In genomic region chr5:116492776-116493175, GRCh38 we compare ENCODE assay signal across 17 cellular contexts.
DNase-seq lines count a peak whose midpoint lies in the region; ATAC-seq, FAIRE-seq and TF ChIP-seq lines count a peak whose summit lies in the region.
"Had no signal": no experiment of that assay in that cellular context is flagged by ENCODE, and none has a peak within 500 bp of the region (broad histone marks: within the 10 kb centered on the region; RNA-seq: fewer than 3 reads in every experiment).

No MANE protein-coding gene starts in this region.

- H3K4me1 ChIP-seq in K562 (replicated peaks in 1 of 2; ENCODE audit: control insufficient read depth in 2 of 2, insufficient read depth in 2 of 2, low read length in 2 of 2), result no peaks in the 10 kb centered on the region; a peak in 2 of 5 replicates
- peaks cover 0 to 16% of the 10 kb centered on the region in 2 donors for H3K4me1 ChIP-seq in right atrium auricular region
- no peaks in the 10 kb centered on the region for H3K4me1 ChIP-seq in CD8-positive, alpha-beta memory T cell (ENCODE audit: insufficient read depth, low read length)

- in situ Hi-C loops in K562 (cut with MboI), result no loop called here

- FAIRE-seq in K562 (lab: Jason Lieb, UNC), result no peak
- FAIRE-seq: D721Med, frontal cortex, HTR-8/SVneo had no signal

- CTCF ChIA-PET in K562 (lab: Yijun Ruan, JAX; ENCODE audit: low intra/inter-chr PET ratio), result no interaction called here
- CTCF ChIA-PET in CD8-positive, alpha-beta memory T cell (lab: Charles Lee), result no interaction called here

- no peaks in the 10 kb centered on the region for H3K9me3 ChIP-seq in K562 (replicated peaks; ENCODE audit: control insufficient read depth, insufficient read depth, low read depth, low read length)
- no peaks in the 10 kb centered on the region for H3K9me3 ChIP-seq in right atrium auricular region
- no peaks in the 10 kb centered on the region for H3K9me3 ChIP-seq in CD8-positive, alpha-beta memory T cell (ENCODE audit: low read length)
- H3K9me3 ChIP-seq: neutrophil, SJSA1, upper lobe of left lung had no signal

- no peak overlapping the region for H3K9ac ChIP-seq in K562 (ENCODE audit: insufficient read depth in 1 of 2, low read depth in 2 of 2, low read length in 2 of 2)

- H3K27me3 ChIP-seq in K562 (ENCODE audit: control insufficient read depth in 2 of 2, insufficient read depth in 2 of 2, low read length in 2 of 2) (no peaks in the 10 kb centered on the region), right atrium auricular region (no peaks in the 10 kb centered on the region)
- H3K27me3 ChIP-seq in CD8-positive, alpha-beta memory T cell (ENCODE audit: insufficient read depth, low read length, poor library complexity, severe bottlenecking), result no peaks in the 10 kb centered on the region
- H3K27me3 ChIP-seq: neutrophil, SJSA1, upper lobe of left lung had no signal

- H3K4me3 Mint-ChIP-seq in activated T-cell treated with anti-CD3 and anti-CD28 coated beads, Interleukin-2, amount 50 U/mL, for 4 hours, result no peak overlapping the region
- no peak overlapping the region for H3K4me3 Mint-ChIP-seq in CD8-positive, alpha-beta memory T cell

- H3K27me3 Mint-ChIP-seq in activated T-cell treated with anti-CD3 and anti-CD28 coated beads, Interleukin-2, amount 50 U/mL, for 4 hours (ENCODE audit: low read depth), result no peaks in the 10 kb centered on the region
- H3K27me3 Mint-ChIP-seq in CD8-positive, alpha-beta memory T cell, result no peaks in the 10 kb centered on the region

- H3K27ac ChIP-seq in K562 (ENCODE audit: extremely low read depth, low read depth, low read length) (no peak overlapping the region), right atrium auricular region (peak overlapping the region; percentile 35 to 51)
- H3K27ac ChIP-seq in CD8-positive, alpha-beta memory T cell (ENCODE audit: low read depth, low read length), result no peak overlapping the region
- H3K27ac ChIP-seq: neutrophil, SJSA1, WERI-Rb-1 had no signal

- H4K20me1 ChIP-seq in K562 (replicated peaks; ENCODE audit: control insufficient read depth, insufficient read depth, low read length), result no peaks in the 10 kb centered on the region

- TF ChIP-seq RAD21 in K562 (CRISPR knock-in tag; conservative IDR thresholded peaks at IDR 0.05 in 1 of 2, IDR thresholded peaks at IDR 0.05 in 1 of 2), result no peak

- BruUV-seq in K562 (replicated peaks; lab: Mats Ljungman, UMichigan), result no TSS peak

- peaks cover 11% of the 10 kb centered on the region for H3K4me1 Mint-ChIP-seq in activated T-cell treated with anti-CD3 and anti-CD28 coated beads, Interleukin-2, amount 50 U/mL, for 4 hours (ENCODE audit: low read depth)
- peaks cover 2 to 16% (median 10%) of the 10 kb centered on the region in 3 donors for H3K4me1 Mint-ChIP-seq in CD8-positive, alpha-beta memory T cell

- 0% methylated on average over 3 of the region's 3 CpGs for WGBS in K562 (ENCODE audit: insufficient coverage, low coverage, missing lambda C conversion rate)

- TF ChIP-seq CTCF in K562 (IDR thresholded peaks at IDR 0.05 in 2 of 3, conservative IDR thresholded peaks at IDR 0.05 in 1 of 3; ENCODE audit: insufficient read depth in 2 of 3, low read depth in 1 of 3, low read length in 3 of 3) (no peak), right atrium auricular region (IDR thresholded peaks at IDR 0.05) (no peak)

- H3K79me2 ChIP-seq in K562 (ENCODE audit: control insufficient read depth, insufficient read depth, low read length), result no peaks in the 10 kb centered on the region

- no peak overlapping the region for H2AFZ ChIP-seq in K562 (ENCODE audit: low read depth, low read length)

- H3K36me3 ChIP-seq in K562 (ENCODE audit: control insufficient read depth, insufficient read depth, low read length) (no peaks in the 10 kb centered on the region), right atrium auricular region (no peaks in the 10 kb centered on the region)
- no peaks in the 10 kb centered on the region for H3K36me3 ChIP-seq in CD8-positive, alpha-beta memory T cell (ENCODE audit: insufficient read depth, low read length)
- H3K36me3 ChIP-seq: neutrophil, SJSA1 had no signal

- no peak for ATAC-seq in K562
- no peak for ATAC-seq in activated T-cell treated with anti-CD3 and anti-CD28 coated beads, Interleukin-2, amount 50 U/mL, for 4 hours

- no peak overlapping the region for H3K4me2 ChIP-seq in K562 (ENCODE audit: insufficient read depth, low read length)

- intact Hi-C loops in K562 (cut with micrococcal nuclease), result loop anchor here (10.0 kb wide), 1 partner anchor 358 kb away; no protein-coding TSS in a partner anchor

- no peaks in the 10 kb centered on the region for H3K9me3 Mint-ChIP-seq in activated T-cell treated with anti-CD3 and anti-CD28 coated beads, Interleukin-2, amount 50 U/mL, for 4 hours
- no peaks in the 10 kb centered on the region for H3K9me3 Mint-ChIP-seq in CD8-positive, alpha-beta memory T cell

- no peak for TF ChIP-seq POLR2A in K562 (conservative IDR thresholded peaks at IDR 0.05)

- no peaks in the 10 kb centered on the region for H3K9me1 ChIP-seq in K562 (ENCODE audit: control insufficient read depth, insufficient read depth, low read length)

- POLR2A ChIA-PET in K562 (lab: Yijun Ruan, JAX), result interaction anchor here (0.6 to 0.8 kb wide), 2 partner anchors 10 to 126 kb away, joined by 3 to 4 read pairs; no protein-coding TSS in a partner anchor
- POLR2A ChIA-PET in CD8-positive, alpha-beta memory T cell (lab: Charles Lee), result no interaction called here

- peak; percentile 29 for DNase-seq in NCI-H82 (lab: John Stamatoyannopoulos, UW)
- DNase-seq in NCI-H82 treated with DMSO at 0.1 percent for 48 hours (lab: John Stamatoyannopoulos, UW; ENCODE audit: unreplicated experiment), result no peak
- no peak for DNase-seq in K562 (ENCODE audit: extremely low read depth in 1 of 4, low spot score in 3 of 4)
- DNase-seq in right atrium auricular region (ENCODE audit: low spot score), result no peak
- DNase-seq in activated T-cell treated with anti-CD3 and anti-CD28 coated beads, Interleukin-2, amount 50 U/mL, for 4 hours, result no peak
- DNase-seq in activated gamma-delta T cell treated with Interleukin-2 at 50 U/mL for 16 hours, result no peak
- no peak for DNase-seq in stimulated activated CD4-positive, alpha-beta T cell treated with anti-CD3 and anti-CD28 coated beads, Interleukin-2, amount 100 ng/mL, for 48 hours
- no peak for DNase-seq in CD8-positive, alpha-beta memory T cell
- DNase-seq: activated T-cell treated with anti-CD3 and anti-CD28 coated beads for 4 hours, NCI-H1105, upper lobe of left lung, WERI-Rb-1 had no signal

- H3K4me3 ChIP-seq in K562 (no peak overlapping the region), right atrium auricular region (no peak overlapping the region)
- no peak overlapping the region for H3K4me3 ChIP-seq in CD8-positive, alpha-beta memory T cell (ENCODE audit: low read length)
- H3K4me3 ChIP-seq: SJSA1, upper lobe of left lung had no signal

- TF ChIP-seq EP300 in K562 (IDR thresholded peaks at IDR 0.05; ENCODE audit: low read length), result no peak

- H3K27ac Mint-ChIP-seq in CD8-positive, alpha-beta memory T cell, result peak overlapping the region in 1 of 8 donors; percentile 24

- peaks cover 5% of the 10 kb centered on the region for H3K36me3 Mint-ChIP-seq in activated T-cell treated with anti-CD3 and anti-CD28 coated beads, Interleukin-2, amount 50 U/mL, for 4 hours (ENCODE audit: insufficient read depth)
- H3K36me3 Mint-ChIP-seq in CD8-positive, alpha-beta memory T cell, result peaks cover 0 to 11% (median 0%) of the 10 kb centered on the region in 3 donors

TF ChIP-seq in K562, 482 proteins besides CTCF, POLR2A, EP300 and RAD21:
- TF ChIP-seq CEBPG (CRISPR knock-in tag; IDR thresholded peaks at IDR 0.05) (peak; percentile 38; the same call in 1 of the 2 replicates), CEBPG (tag; conservative IDR thresholded peaks at IDR 0.05 in 1 of 2, IDR thresholded peaks at IDR 0.05 in 1 of 2) (no peak), ZNF174 (CRISPR knock-in tag; IDR thresholded peaks at IDR 0.05) (no peak)

Comparison
In these comparisons a context has a peak if more than half of its experiments do, and no peak if none do; other contexts are left out.
1. H3K27ac ChIP-seq: peak in right atrium auricular region (2 of 2); none in K562 (single experiment) and CD8-positive, alpha-beta memory T cell (single experiment).